ENCODE assay signal across 6 cellular contexts in the genomic region with DNA sequence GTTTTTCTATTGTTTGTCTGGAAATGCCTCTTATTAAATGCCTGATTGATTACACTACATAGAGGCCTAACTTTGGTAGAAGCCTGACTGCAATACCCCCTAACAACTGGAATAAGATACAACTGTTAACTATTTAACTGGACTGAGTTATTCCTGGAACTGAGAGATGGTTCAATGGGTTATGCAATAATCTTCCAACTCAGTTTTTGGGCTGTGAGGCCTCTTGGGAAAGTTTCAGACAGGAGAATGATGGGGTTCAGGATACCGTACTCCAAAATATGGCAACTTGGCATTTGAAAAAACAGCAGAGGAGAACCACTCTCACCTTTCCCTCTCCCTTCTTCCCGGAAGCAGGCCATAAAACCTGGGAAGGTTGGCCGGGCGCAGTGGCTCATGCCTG.
"Had no signal": no experiment of that assay in that cellular context is flagged by ENCODE, and none has a peak within 500 bp of the region (broad histone marks: within the 10 kb centered on the region; RNA-seq: fewer than 3 reads in every experiment).

No MANE protein-coding gene starts in this region.

- ATAC-seq: HepG2 had no signal

- H3K4me2 ChIP-seq: KMS-11 had no signal

- DNase-seq: KBM-7, KG1 had no signal

- H3K9ac ChIP-seq: KMS-11 had no signal

- H3K27ac ChIP-seq: HL-60, KMS-11 had no signal

- FAIRE-seq: HepG2, HTR-8/SVneo had no signal
